1 cellular context compared by ENCODE assay signal in genomic region chr16:56747486-56748045, GRCh38.
TF ChIP-seq lines count a peak whose summit lies in the region.

No MANE protein-coding gene starts in this region.

TF ChIP-seq in IMR-90, 13 proteins besides CTCF, POLR2A, EP300 and RAD21 (continued from another document):
- no peak for TF ChIP-seq RFX5 (IDR thresholded peaks at IDR 0.05; ENCODE audit: low read depth, low read length)
- TF ChIP-seq CHD1 (IDR thresholded peaks at IDR 0.05; ENCODE audit: low read depth, low read length): no peak
